Comparison of ENCODE assay signal across 8 cellular contexts in genomic region chr4:1899149-1900086, GRCh38. TPM values are rescaled to one million over a fixed set of nuclear protein-coding genes. Genes with fewer than 3 reads are reported as not detected.
DNase-seq lines count a peak whose midpoint lies in the region; ATAC-seq and TF ChIP-seq lines count a peak whose summit lies in the region.

No MANE protein-coding gene starts in this region.

- no peak overlapping the region for H3K4me2 ChIP-seq in fibroblast of lung (ENCODE audit: extremely low read depth, insufficient read depth, low read length)
- H3K4me2 ChIP-seq in neural progenitor cell = peak overlapping the region; percentile 25

- H3K4me3 ChIP-seq in fibroblast of lung (replicated peaks in 1 of 4; ENCODE audit: control extremely low read depth in 1 of 4, insufficient read depth in 1 of 4, low read depth in 3 of 4, low read length in 4 of 4) (no peak overlapping the region), neural progenitor cell (no peak overlapping the region)

- TF ChIP-seq CTCF in fibroblast of lung (conservative IDR thresholded peaks at IDR 0.05 in 1 of 2, IDR thresholded peaks at IDR 0.05 in 1 of 2; ENCODE audit: low read depth in 1 of 2, low read length in 2 of 2) (peak; percentile 79 to 81), neural progenitor cell (IDR thresholded peaks at IDR 0.05) (peak; percentile 90)

- DNase-seq in COLO668 (lab: John Stamatoyannopoulos, UW; ENCODE audit: unreplicated experiment) (peak; percentile 69), fibroblast of lung (ENCODE audit: low read depth in 2 of 2) (peak; percentile 64 to 85), neural progenitor cell (ENCODE audit: low spot score) (peak; percentile 88)
- peak; percentile 75 to 79 for DNase-seq in activated T-cell treated with anti-CD3 and anti-CD28 coated beads, Interleukin-2, amount 50 U/mL, for 48 hours
- peak; percentile 68 to 75 for DNase-seq in stimulated activated naive CD8-positive, alpha-beta T cell treated with anti-CD3 and anti-CD28 coated beads, Interleukin-15, amount 100 ng/mL, for 72 hours

- H3K27ac Mint-ChIP-seq in IgD-negative memory B cell = peak overlapping the region in 2 of 3 donors; percentile 47 to 75
- H3K27ac Mint-ChIP-seq in neural progenitor cell = no peak overlapping the region
- peak overlapping the region in 1 of 2 donors; percentile 48 for H3K27ac Mint-ChIP-seq in stimulated activated naive CD8-positive, alpha-beta T cell treated with anti-CD3 and anti-CD28 coated beads, Interleukin-15, amount 100 ng/mL, for 72 hours

- H4K20me1 ChIP-seq in fibroblast of lung (ENCODE audit: control insufficient read depth, extremely low read depth, insufficient read depth, low read length) (no peaks in the 10 kb centered on the region), neural progenitor cell (ENCODE audit: low read depth) (peaks cover 100% of the 10 kb centered on the region)

- H3K4me1 ChIP-seq in fibroblast of lung (ENCODE audit: control insufficient read depth, extremely low read depth, insufficient read depth, low read length) (peaks cover 2% of the 10 kb centered on the region), neural progenitor cell (peaks cover 5% of the 10 kb centered on the region)

- H3K36me3 ChIP-seq in fibroblast of lung (ENCODE audit: control insufficient read depth, insufficient read depth, low read length) (peaks cover 6% of the 10 kb centered on the region), neural progenitor cell (no peaks in the 10 kb centered on the region)

- H3K4me1 Mint-ChIP-seq in IgD-negative memory B cell (peaks cover 7 to 12% (median 9%) of the 10 kb centered on the region in 3 donors), neural progenitor cell (peaks cover 26% of the 10 kb centered on the region)
- peaks cover 35% of the 10 kb centered on the region for H3K4me1 Mint-ChIP-seq in stimulated activated naive CD8-positive, alpha-beta T cell treated with anti-CD3 and anti-CD28 coated beads, Interleukin-15, amount 100 ng/mL, for 72 hours

- H3K27me3 Mint-ChIP-seq in IgD-negative memory B cell = no peaks in the 10 kb centered on the region
- H3K27me3 Mint-ChIP-seq in neural progenitor cell (ENCODE audit: insufficient read depth, low read depth) = peaks cover 2% of the 10 kb centered on the region
- no peaks in the 10 kb centered on the region for H3K27me3 Mint-ChIP-seq in stimulated activated naive CD8-positive, alpha-beta T cell treated with anti-CD3 and anti-CD28 coated beads, Interleukin-15, amount 100 ng/mL, for 72 hours

- H2AFZ ChIP-seq in fibroblast of lung (ENCODE audit: low read length) = peak overlapping the region; percentile 22
- H2AFZ ChIP-seq in neural progenitor cell (replicated peaks) = no peak overlapping the region

- peak; percentile 79 for ATAC-seq in GM21381 (IDR thresholded peaks at IDR 0.05; ENCODE audit: unreplicated experiment)
- ATAC-seq in stimulated activated naive CD8-positive, alpha-beta T cell treated with anti-CD3 and anti-CD28 coated beads, Interleukin-15, amount 100 ng/mL, for 72 hours = peak; percentile 96

- peaks cover 40% of the 10 kb centered on the region for H3F3A ChIP-seq in neural progenitor cell (ENCODE audit: low read depth)

- peaks cover 2% of the 10 kb centered on the region for H3K36me3 Mint-ChIP-seq in IgD-negative memory B cell
- peaks cover 38% of the 10 kb centered on the region for H3K36me3 Mint-ChIP-seq in neural progenitor cell

- H3K9me3 Mint-ChIP-seq in IgD-negative memory B cell = no peaks in the 10 kb centered on the region
- no peaks in the 10 kb centered on the region for H3K9me3 Mint-ChIP-seq in neural progenitor cell
- no peaks in the 10 kb centered on the region for H3K9me3 Mint-ChIP-seq in stimulated activated naive CD8-positive, alpha-beta T cell treated with anti-CD3 and anti-CD28 coated beads, Interleukin-15, amount 100 ng/mL, for 72 hours

- H3K9ac ChIP-seq in fibroblast of lung (ENCODE audit: insufficient read depth, low read length) = no peak overlapping the region
- no peak overlapping the region for H3K9ac ChIP-seq in neural progenitor cell

- H3K4me3 Mint-ChIP-seq in IgD-negative memory B cell = peak overlapping the region in 1 of 4 donors; percentile 53
- H3K4me3 Mint-ChIP-seq in neural progenitor cell = peak overlapping the region; percentile 66
- H3K4me3 Mint-ChIP-seq in stimulated activated naive CD8-positive, alpha-beta T cell treated with anti-CD3 and anti-CD28 coated beads, Interleukin-15, amount 100 ng/mL, for 72 hours = no peak overlapping the region

- no peaks in the 10 kb centered on the region for H3K27me3 ChIP-seq in fibroblast of lung (ENCODE audit: control insufficient read depth, insufficient read depth, low read length)
- H3K27me3 ChIP-seq in neural progenitor cell = no peaks in the 10 kb centered on the region

- peaks cover 95% of the 10 kb centered on the region for H3K79me2 ChIP-seq in fibroblast of lung (ENCODE audit: control insufficient read depth, insufficient read depth, low read length)
- H3K79me2 ChIP-seq in neural progenitor cell (ENCODE audit: low read depth) = peaks cover 100% of the 10 kb centered on the region

- H3K27ac ChIP-seq in fibroblast of lung (ENCODE audit: insufficient read depth, low read length) (no peak overlapping the region), neural progenitor cell (peak overlapping the region; percentile 53)

- H3K9me3 ChIP-seq in fibroblast of lung (ENCODE audit: control insufficient read depth, insufficient read depth, low read depth, low read length) (no peaks in the 10 kb centered on the region), neural progenitor cell (ENCODE audit: low read depth) (no peaks in the 10 kb centered on the region)

TF ChIP-seq in PFSK-1, 5 proteins besides CTCF, POLR2A, EP300 and RAD21:
- TF ChIP-seq POLR2AphosphoS5 (IDR thresholded peaks at IDR 0.05; ENCODE audit: low read depth, low read length) = no peak
- TF ChIP-seq FOXP2 (optimal IDR thresholded peaks at IDR 0.05; ENCODE audit: borderline replicate concordance, extremely low read depth, extremely low read length, insufficient read depth) = peak; percentile 63
- TF ChIP-seq TAF1 (IDR thresholded peaks at IDR 0.05; ENCODE audit: borderline replicate concordance, insufficient read depth, low read length) = no peak
- TF ChIP-seq SIN3A (IDR thresholded peaks at IDR 0.05; ENCODE audit: borderline replicate concordance, insufficient read depth, low read length) = no peak
- no peak for TF ChIP-seq REST (IDR thresholded peaks at IDR 0.05; ENCODE audit: insufficient read depth in 1 of 2, low read depth in 2 of 2, low read length in 2 of 2)

RNA-seq across cellular contexts. Expression of gene NSD2, which starts 28.2 kb away (rescaled TPM):
- polyA plus RNA-seq in IgD-negative memory B cell = 7.4 TPM
- polyA plus RNA-seq in PFSK-1 (2012; ENCODE audit: insufficient read length, low read depth) = 36.4 TPM
- 43.7 and 68.4 TPM in 2 replicates for total RNA-seq in fibroblast of lung
- 26.6 and 53.5 TPM in 2 replicates for polyA plus RNA-seq in fibroblast of lung
- 27.8 and 55.0 TPM in 2 replicates for polyA plus RNA-seq in fibroblast of lung (2012)
- 30.4 and 87.4 TPM in 2 replicates for polyA minus RNA-seq in fibroblast of lung (ENCODE audit: low replicate concordance)
- 165 and 176 TPM in 2 replicates for total RNA-seq in neural progenitor cell (ENCODE audit: low replicate concordance)

RNA-seq across cellular contexts. Expression of gene LETM1, which starts 43.5 kb away (rescaled TPM):
- polyA plus RNA-seq in IgD-negative memory B cell (12.0 TPM), fibroblast of lung (15.8 and 23.6 TPM in 2 replicates)
- 45.2 TPM for polyA plus RNA-seq in PFSK-1 (2012; ENCODE audit: insufficient read length, low read depth)
- total RNA-seq in fibroblast of lung (70.4 TPM in 2 replicates), neural progenitor cell (ENCODE audit: low replicate concordance) (16.9 and 34.8 TPM in 2 replicates)
- polyA plus RNA-seq in fibroblast of lung (2012) = 22.7 and 30.5 TPM in 2 replicates
- 52.0 and 52.7 TPM in 2 replicates for polyA minus RNA-seq in fibroblast of lung (ENCODE audit: low replicate concordance)
